In genomic region chr7:117090820-117091219, GRCh38 we compare ENCODE assay signal across 23 cellular contexts.
A peak's percentile ranks its signal among the peaks of the same experiment; 100 is the strongest.
DNase-seq lines count a peak whose midpoint lies in the region; ATAC-seq and TF ChIP-seq lines count a peak whose summit lies in the region.
"Had no signal": no experiment of that assay in that cellular context is flagged by ENCODE, and none has a peak within 500 bp of the region (broad histone marks: within the 10 kb centered on the region; RNA-seq: fewer than 3 reads in every experiment).

No MANE protein-coding gene starts in this region.

- no peaks in the 10 kb centered on the region for H3K9me3 Mint-ChIP-seq in nephron progenitor cell
- H3K9me3 Mint-ChIP-seq: activated naive CD4-positive, alpha-beta T cell treated with anti-CD3 and anti-CD28 coated beads, Interleukin-2, amount 50 U/mL, for 72 hours had no signal

- DNase-seq in NCI-H1417 (lab: John Stamatoyannopoulos, UW) (peak; percentile 32 to 69 (median 55)), NCI-H1417 treated with DMSO at 0.1 percent for 48 hours (lab: John Stamatoyannopoulos, UW) (no peak), HEK293T (ENCODE audit: extremely low spot score) (no peak), amniotic epithelial cell (ENCODE audit: low read depth) (peak; percentile 19), nephron progenitor cell (no peak), HuH-7 (ENCODE audit: low spot score) (no peak), Ammon's horn (ENCODE audit: low spot score) (no peak)
- DNase-seq: 8988T; activated CD4-positive, alpha-beta T cell treated with anti-CD3 and anti-CD28 coated beads for 4 hours; activated CD8-positive, alpha-beta memory T cell treated with anti-CD3 and anti-CD28 coated beads, Interleukin-2, amount 10 ng/mL, durations not matched to agents 7 days and 5 days; AML-193; brain microvascular endothelial cell; EL; heart right ventricle; MG63; retina; RPMI8226; stimulated activated CD4-positive, alpha-beta T cell treated with anti-CD3 and anti-CD28 coated beads, Interleukin-12 subunit alpha, Interleukin-12 subunit beta, amount 100 ng/mL, for 4 hours; stomach; trophoblast cell had no signal

- H3K4me1 Mint-ChIP-seq in nephron progenitor cell: peaks cover 26% of the 10 kb centered on the region

- POLR2A ChIA-PET in HEK293T (lab: Yijun Ruan, JAX): no interaction called here

- H3K4me3 Mint-ChIP-seq in nephron progenitor cell: no peak overlapping the region
- H3K4me3 Mint-ChIP-seq: activated CD8-positive, alpha-beta memory T cell treated with anti-CD3 and anti-CD28 coated beads, Interleukin-2, amount 10 ng/mL, durations not matched to agents 7 days and 5 days had no signal

- peak overlapping the region; percentile 53 for H3K27ac Mint-ChIP-seq in nephron progenitor cell
- H3K27ac Mint-ChIP-seq: activated CD8-positive, alpha-beta memory T cell treated with anti-CD3 and anti-CD28 coated beads, Interleukin-2, amount 10 ng/mL, durations not matched to agents 7 days and 5 days; activated naive CD4-positive, alpha-beta T cell treated with anti-CD3 and anti-CD28 coated beads, Interleukin-2, amount 50 U/mL, for 72 hours had no signal

- no peaks in the 10 kb centered on the region for H3K36me3 Mint-ChIP-seq in nephron progenitor cell (ENCODE audit: low read depth)
- H3K36me3 Mint-ChIP-seq: activated CD8-positive, alpha-beta memory T cell treated with anti-CD3 and anti-CD28 coated beads, Interleukin-2, amount 10 ng/mL, durations not matched to agents 7 days and 5 days; activated naive CD4-positive, alpha-beta T cell treated with anti-CD3 and anti-CD28 coated beads, Interleukin-2, amount 50 U/mL, for 72 hours had no signal

- TF ChIP-seq CTCF in nephron progenitor cell (IDR thresholded peaks at IDR 0.05): no peak

- CTCF ChIA-PET in HEK293T (lab: Yijun Ruan, JAX): no interaction called here

- peaks cover 4% of the 10 kb centered on the region for H3K27me3 Mint-ChIP-seq in nephron progenitor cell (ENCODE audit: low read depth, poor library complexity)
- H3K27me3 Mint-ChIP-seq: activated CD8-positive, alpha-beta memory T cell treated with anti-CD3 and anti-CD28 coated beads, Interleukin-2, amount 10 ng/mL, durations not matched to agents 7 days and 5 days had no signal

- ATAC-seq in HG03521 (IDR thresholded peaks at IDR 0.05; ENCODE audit: unreplicated experiment): no peak
- ATAC-seq: activated CD8-positive, alpha-beta memory T cell treated with anti-CD3 and anti-CD28 coated beads, Interleukin-2, amount 10 ng/mL, durations not matched to agents 7 days and 5 days; activated naive CD4-positive, alpha-beta T cell treated with anti-CD3 and anti-CD28 coated beads, Interleukin-2, amount 50 U/mL, for 72 hours; HepG2 had no signal

TF ChIP-seq in HEK293T, 16 proteins besides CTCF, POLR2A, EP300 and RAD21:
- peak; percentile 59 for TF ChIP-seq PKNOX1 (IDR thresholded peaks at IDR 0.05)
- no peak for TF ChIP-seq ZNF384 (IDR thresholded peaks at IDR 0.05)
TF ChIP-seq in HEK293T: peak in this region for 1.

Comparison
In these comparisons a context has a peak if more than half of its experiments do, and no peak if none do; other contexts are left out.
1. DNase-seq: peak in NCI-H1417 (3 of 3) and amniotic epithelial cell (single experiment); none in NCI-H1417 treated with DMSO at 0.1 percent for 48 hours (single experiment), HEK293T (single experiment), nephron progenitor cell (single experiment), HuH-7 (single experiment) and Ammon's horn (single experiment).